ENCODE assay signal across 1 cellular context in genomic region chr16:1420540-1421205, GRCh38.
TF ChIP-seq lines count a peak whose summit lies in the region.

Gene UQCC4, minus strand, starts transcription at chr16:1420747. Its CDS starts 24 bp downstream, at chr16:1420723.

TF ChIP-seq in H1, 55 proteins besides CTCF, POLR2A, EP300 and RAD21 (continued from another document):
- TF ChIP-seq SP1 (IDR thresholded peaks at IDR 0.05; ENCODE audit: low read depth, low read length) (peak; percentile 72), JUN (IDR thresholded peaks at IDR 0.05; ENCODE audit: low read depth, low read length) (no peak), MAFK (IDR thresholded peaks at IDR 0.05; ENCODE audit: low read depth, low read length) (no peak), POLR2AphosphoS5 (IDR thresholded peaks at IDR 0.05; ENCODE audit: low read depth, low read length) (peak; percentile 94), ATF2 (IDR thresholded peaks at IDR 0.05; ENCODE audit: low read length) (no peak), TAF7 (optimal IDR thresholded peaks at IDR 0.05; ENCODE audit: borderline replicate concordance, low read depth, low read length) (peak; percentile 66), KDM4A (IDR thresholded peaks at IDR 0.05; ENCODE audit: low read depth, low read length, severe bottlenecking) (peak; percentile 99), TEAD4 (IDR thresholded peaks at IDR 0.05; ENCODE audit: low read depth, low read length) (peak; percentile 46; the same call in 1 of the 2 replicates), POU5F1 (IDR thresholded peaks at IDR 0.05; ENCODE audit: low read depth, low read length) (no peak), CTBP2 (IDR thresholded peaks at IDR 0.05; ENCODE audit: borderline replicate concordance, insufficient read depth, insufficient read length, low read length) (no peak), TAF1 (IDR thresholded peaks at IDR 0.05; ENCODE audit: low read depth, low read length) (peak; percentile 89), GTF2F1 (IDR thresholded peaks at IDR 0.05; ENCODE audit: borderline replicate concordance, low read depth, low read length) (no peak), SRF (IDR thresholded peaks at IDR 0.05; ENCODE audit: low read depth, low read length) (peak; percentile 91), KDM1A (IDR thresholded peaks at IDR 0.05; ENCODE audit: borderline replicate concordance, low read length) (no peak), RFX5 (IDR thresholded peaks at IDR 0.05; ENCODE audit: borderline replicate concordance, low read depth, low read length) (no peak), BRCA1 (IDR thresholded peaks at IDR 0.05; ENCODE audit: low read depth, low read length) (no peak), EZH2 (IDR thresholded peaks at IDR 0.05; ENCODE audit: low read depth, low read length, severe bottlenecking) (no peak), CBX5 (IDR thresholded peaks at IDR 0.05; ENCODE audit: low read depth, low read length) (no peak), EGR1 (IDR thresholded peaks at IDR 0.05; ENCODE audit: borderline replicate concordance, low read depth, low read length) (0 out of 2 replicates have a peak, but pooled peaks have one; percentile 12), NANOG (IDR thresholded peaks at IDR 0.05; ENCODE audit: insufficient read depth, low read depth, low read length, poor library complexity, severe bottlenecking) (peak; percentile 12), YY1 (IDR thresholded peaks at IDR 0.05; ENCODE audit: low read depth, low read length) (peak; percentile 88), TBP (IDR thresholded peaks at IDR 0.05; ENCODE audit: low read depth, low read length) (peak; percentile 76), HDAC6 (IDR thresholded peaks at IDR 0.05; ENCODE audit: low read depth, low read length) (no peak), GABPA (IDR thresholded peaks at IDR 0.05; ENCODE audit: borderline replicate concordance, insufficient read depth, low read length) (peak; percentile 100), BCL11A (IDR thresholded peaks at IDR 0.05; ENCODE audit: low read depth in 2 of 2, low read length in 2 of 2) (no peak), HDAC2 (IDR thresholded peaks at IDR 0.05; ENCODE audit: borderline replicate concordance in 1 of 2, low read depth in 2 of 2, low read length in 2 of 2) (peak in 1 of 2 experiments; percentile 83; a peak in 1 of 4 replicates), CREB1 (IDR thresholded peaks at IDR 0.05) (peak; percentile 99), CEBPB (IDR thresholded peaks at IDR 0.05; ENCODE audit: low read depth, low read length) (no peak), RBBP5 (IDR thresholded peaks at IDR 0.05; ENCODE audit: borderline replicate concordance, low read depth, low read length) (0 out of 2 replicates have a peak, but pooled peaks have one; percentile 37), PHF8 (conservative IDR thresholded peaks at IDR 0.05; ENCODE audit: low read depth, low read length) (peak; percentile 80; the same call in 1 of the 2 replicates), ASH2L (IDR thresholded peaks at IDR 0.05; ENCODE audit: low read length) (peak; percentile 50), SAP30 (IDR thresholded peaks at IDR 0.05; ENCODE audit: insufficient read depth, insufficient replicate concordance, low read length) (no peak), KDM5A (IDR thresholded peaks at IDR 0.05; ENCODE audit: low read length) (peak; percentile 96), SIN3A (conservative IDR thresholded peaks at IDR 0.05 in 1 of 2, IDR thresholded peaks at IDR 0.05 in 1 of 2; ENCODE audit: low read depth in 1 of 2, low read length in 2 of 2) (peak; percentile 91 to 96), SP2 (IDR thresholded peaks at IDR 0.05; ENCODE audit: low read length) (no peak), TCF12 (IDR thresholded peaks at IDR 0.05; ENCODE audit: low read depth, low read length) (0 out of 2 replicates have a peak, but pooled peaks have one; percentile 21), SIX5 (IDR thresholded peaks at IDR 0.05; ENCODE audit: low read depth, low read length) (peak; percentile 95), SIRT6 (IDR thresholded peaks at IDR 0.05; ENCODE audit: low read length) (no peak), CHD2 (IDR thresholded peaks at IDR 0.05; ENCODE audit: low read length) (no peak), SUZ12 (IDR thresholded peaks at IDR 0.05; ENCODE audit: low read length) (no peak), CHD1 (IDR thresholded peaks at IDR 0.05; ENCODE audit: low read depth, low read length) (no peak)
- TF ChIP-seq, protein P1, sequence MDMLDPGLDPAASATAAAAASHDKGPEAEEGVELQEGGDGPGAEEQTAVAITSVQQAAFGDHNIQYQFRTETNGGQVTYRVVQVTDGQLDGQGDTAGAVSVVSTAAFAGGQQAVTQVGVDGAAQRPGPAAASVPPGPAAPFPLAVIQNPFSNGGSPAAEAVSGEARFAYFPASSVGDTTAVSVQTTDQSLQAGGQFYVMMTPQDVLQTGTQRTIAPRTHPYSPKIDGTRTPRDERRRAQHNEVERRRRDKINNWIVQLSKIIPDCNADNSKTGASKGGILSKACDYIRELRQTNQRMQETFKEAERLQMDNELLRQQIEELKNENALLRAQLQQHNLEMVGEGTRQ (IDR thresholded peaks at IDR 0.05; ENCODE audit: low read length), result no peak
- TF ChIP-seq, protein P2, sequence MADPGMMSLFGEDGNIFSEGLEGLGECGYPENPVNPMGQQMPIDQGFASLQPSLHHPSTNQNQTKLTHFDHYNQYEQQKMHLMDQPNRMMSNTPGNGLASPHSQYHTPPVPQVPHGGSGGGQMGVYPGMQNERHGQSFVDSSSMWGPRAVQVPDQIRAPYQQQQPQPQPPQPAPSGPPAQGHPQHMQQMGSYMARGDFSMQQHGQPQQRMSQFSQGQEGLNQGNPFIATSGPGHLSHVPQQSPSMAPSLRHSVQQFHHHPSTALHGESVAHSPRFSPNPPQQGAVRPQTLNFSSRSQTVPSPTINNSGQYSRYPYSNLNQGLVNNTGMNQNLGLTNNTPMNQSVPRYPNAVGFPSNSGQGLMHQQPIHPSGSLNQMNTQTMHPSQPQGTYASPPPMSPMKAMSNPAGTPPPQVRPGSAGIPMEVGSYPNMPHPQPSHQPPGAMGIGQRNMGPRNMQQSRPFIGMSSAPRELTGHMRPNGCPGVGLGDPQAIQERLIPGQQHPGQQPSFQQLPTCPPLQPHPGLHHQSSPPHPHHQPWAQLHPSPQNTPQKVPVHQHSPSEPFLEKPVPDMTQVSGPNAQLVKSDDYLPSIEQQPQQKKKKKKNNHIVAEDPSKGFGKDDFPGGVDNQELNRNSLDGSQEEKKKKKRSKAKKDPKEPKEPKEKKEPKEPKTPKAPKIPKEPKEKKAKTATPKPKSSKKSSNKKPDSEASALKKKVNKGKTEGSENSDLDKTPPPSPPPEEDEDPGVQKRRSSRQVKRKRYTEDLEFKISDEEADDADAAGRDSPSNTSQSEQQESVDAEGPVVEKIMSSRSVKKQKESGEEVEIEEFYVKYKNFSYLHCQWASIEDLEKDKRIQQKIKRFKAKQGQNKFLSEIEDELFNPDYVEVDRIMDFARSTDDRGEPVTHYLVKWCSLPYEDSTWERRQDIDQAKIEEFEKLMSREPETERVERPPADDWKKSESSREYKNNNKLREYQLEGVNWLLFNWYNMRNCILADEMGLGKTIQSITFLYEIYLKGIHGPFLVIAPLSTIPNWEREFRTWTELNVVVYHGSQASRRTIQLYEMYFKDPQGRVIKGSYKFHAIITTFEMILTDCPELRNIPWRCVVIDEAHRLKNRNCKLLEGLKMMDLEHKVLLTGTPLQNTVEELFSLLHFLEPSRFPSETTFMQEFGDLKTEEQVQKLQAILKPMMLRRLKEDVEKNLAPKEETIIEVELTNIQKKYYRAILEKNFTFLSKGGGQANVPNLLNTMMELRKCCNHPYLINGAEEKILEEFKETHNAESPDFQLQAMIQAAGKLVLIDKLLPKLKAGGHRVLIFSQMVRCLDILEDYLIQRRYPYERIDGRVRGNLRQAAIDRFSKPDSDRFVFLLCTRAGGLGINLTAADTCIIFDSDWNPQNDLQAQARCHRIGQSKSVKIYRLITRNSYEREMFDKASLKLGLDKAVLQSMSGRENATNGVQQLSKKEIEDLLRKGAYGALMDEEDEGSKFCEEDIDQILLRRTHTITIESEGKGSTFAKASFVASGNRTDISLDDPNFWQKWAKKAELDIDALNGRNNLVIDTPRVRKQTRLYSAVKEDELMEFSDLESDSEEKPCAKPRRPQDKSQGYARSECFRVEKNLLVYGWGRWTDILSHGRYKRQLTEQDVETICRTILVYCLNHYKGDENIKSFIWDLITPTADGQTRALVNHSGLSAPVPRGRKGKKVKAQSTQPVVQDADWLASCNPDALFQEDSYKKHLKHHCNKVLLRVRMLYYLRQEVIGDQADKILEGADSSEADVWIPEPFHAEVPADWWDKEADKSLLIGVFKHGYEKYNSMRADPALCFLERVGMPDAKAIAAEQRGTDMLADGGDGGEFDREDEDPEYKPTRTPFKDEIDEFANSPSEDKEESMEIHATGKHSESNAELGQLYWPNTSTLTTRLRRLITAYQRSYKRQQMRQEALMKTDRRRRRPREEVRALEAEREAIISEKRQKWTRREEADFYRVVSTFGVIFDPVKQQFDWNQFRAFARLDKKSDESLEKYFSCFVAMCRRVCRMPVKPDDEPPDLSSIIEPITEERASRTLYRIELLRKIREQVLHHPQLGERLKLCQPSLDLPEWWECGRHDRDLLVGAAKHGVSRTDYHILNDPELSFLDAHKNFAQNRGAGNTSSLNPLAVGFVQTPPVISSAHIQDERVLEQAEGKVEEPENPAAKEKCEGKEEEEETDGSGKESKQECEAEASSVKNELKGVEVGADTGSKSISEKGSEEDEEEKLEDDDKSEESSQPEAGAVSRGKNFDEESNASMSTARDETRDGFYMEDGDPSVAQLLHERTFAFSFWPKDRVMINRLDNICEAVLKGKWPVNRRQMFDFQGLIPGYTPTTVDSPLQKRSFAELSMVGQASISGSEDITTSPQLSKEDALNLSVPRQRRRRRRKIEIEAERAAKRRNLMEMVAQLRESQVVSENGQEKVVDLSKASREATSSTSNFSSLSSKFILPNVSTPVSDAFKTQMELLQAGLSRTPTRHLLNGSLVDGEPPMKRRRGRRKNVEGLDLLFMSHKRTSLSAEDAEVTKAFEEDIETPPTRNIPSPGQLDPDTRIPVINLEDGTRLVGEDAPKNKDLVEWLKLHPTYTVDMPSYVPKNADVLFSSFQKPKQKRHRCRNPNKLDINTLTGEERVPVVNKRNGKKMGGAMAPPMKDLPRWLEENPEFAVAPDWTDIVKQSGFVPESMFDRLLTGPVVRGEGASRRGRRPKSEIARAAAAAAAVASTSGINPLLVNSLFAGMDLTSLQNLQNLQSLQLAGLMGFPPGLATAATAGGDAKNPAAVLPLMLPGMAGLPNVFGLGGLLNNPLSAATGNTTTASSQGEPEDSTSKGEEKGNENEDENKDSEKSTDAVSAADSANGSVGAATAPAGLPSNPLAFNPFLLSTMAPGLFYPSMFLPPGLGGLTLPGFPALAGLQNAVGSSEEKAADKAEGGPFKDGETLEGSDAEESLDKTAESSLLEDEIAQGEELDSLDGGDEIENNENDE (IDR thresholded peaks at IDR 0.05; ENCODE audit: insufficient replicate concordance, low read length), result no peak
- TF ChIP-seq, protein P3, sequence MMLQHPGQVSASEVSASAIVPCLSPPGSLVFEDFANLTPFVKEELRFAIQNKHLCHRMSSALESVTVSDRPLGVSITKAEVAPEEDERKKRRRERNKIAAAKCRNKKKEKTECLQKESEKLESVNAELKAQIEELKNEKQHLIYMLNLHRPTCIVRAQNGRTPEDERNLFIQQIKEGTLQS (IDR thresholded peaks at IDR 0.05; ENCODE audit: insufficient read depth, low read depth, low read length), result peak; percentile 97
